In genomic region chr12:124397399-124397679, GRCh38 we compare ENCODE assay signal across 14 cellular contexts.
A peak's percentile ranks its signal among the peaks of the same experiment; 100 is the strongest.
DNase-seq lines count a peak whose midpoint lies in the region; ATAC-seq and TF ChIP-seq lines count a peak whose summit lies in the region.
"Had no signal": no experiment of that assay in that cellular context is flagged by ENCODE, and none has a peak within 500 bp of the region (broad histone marks: within the 10 kb centered on the region; RNA-seq: fewer than 3 reads in every experiment).

No MANE protein-coding gene starts in this region.

- H3K9me3 ChIP-seq in tibial artery = no peaks in the 10 kb centered on the region

- peak overlapping the region; percentile 95 for H3K27ac ChIP-seq in VCaP
- peak overlapping the region; percentile 78 for H3K27ac ChIP-seq in layer of hippocampus (ENCODE audit: low read depth, low read length)
- H3K27ac ChIP-seq in tibial artery = peak overlapping the region; percentile 90 to 96

- peaks cover 6 to 72% (median 53%) of the 10 kb centered on the region in 3 donors for H3K36me3 ChIP-seq in tibial artery

- no peak for ATAC-seq in GM18868 (IDR thresholded peaks at IDR 0.05; ENCODE audit: unreplicated experiment)
- ATAC-seq: activated CD8-positive, alpha-beta T cell treated with anti-CD3 and anti-CD28 coated beads for 36 hours; activated naive CD8-positive, alpha-beta T cell treated with anti-CD3 and anti-CD28 coated beads, Interleukin-2, amount 50 U/mL, for 24 hours; naive thymus-derived CD8-positive, alpha-beta T cell had no signal

- H3K4me1 ChIP-seq in tibial artery = peaks cover 9 to 83% (median 73%) of the 10 kb centered on the region in 4 donors

- H3K27me3 ChIP-seq in layer of hippocampus (ENCODE audit: control insufficient read depth, insufficient read depth, low read length) (no peaks in the 10 kb centered on the region), tibial artery (no peaks in the 10 kb centered on the region)

- intact Hi-C loops in tibial artery (cut with DNase I; ENCODE audit: low total_unique reads) = no loop called here

- peak; percentile 55 for DNase-seq in NCI-H1694 (lab: John Stamatoyannopoulos, UW)
- no peak for DNase-seq in tibial artery
- no peak for DNase-seq in cortex of kidney (lab: John Stamatoyannopoulos, UW)
- no peak for DNase-seq in activated CD4-positive, alpha-beta T cell treated with anti-CD3 and anti-CD28 coated beads, Interleukin-2, amount 50 U/mL, for 1 hour
- DNase-seq: activated CD8-positive, alpha-beta T cell treated with anti-CD3 and anti-CD28 coated beads for 36 hours; activated naive CD8-positive, alpha-beta T cell treated with anti-CD3 and anti-CD28 coated beads, Interleukin-2, amount 50 U/mL, for 24 hours; HFFc6; naive thymus-derived CD8-positive, alpha-beta T cell; NCI-H774; retina; SW 1271 had no signal

- no peak overlapping the region for H3K4me3 ChIP-seq in tibial artery

- TF ChIP-seq CTCF in VCaP (conservative IDR thresholded peaks at IDR 0.05) = no peak
- no peak for TF ChIP-seq CTCF in tibial artery (IDR thresholded peaks at IDR 0.05)
